In the genomic region with DNA sequence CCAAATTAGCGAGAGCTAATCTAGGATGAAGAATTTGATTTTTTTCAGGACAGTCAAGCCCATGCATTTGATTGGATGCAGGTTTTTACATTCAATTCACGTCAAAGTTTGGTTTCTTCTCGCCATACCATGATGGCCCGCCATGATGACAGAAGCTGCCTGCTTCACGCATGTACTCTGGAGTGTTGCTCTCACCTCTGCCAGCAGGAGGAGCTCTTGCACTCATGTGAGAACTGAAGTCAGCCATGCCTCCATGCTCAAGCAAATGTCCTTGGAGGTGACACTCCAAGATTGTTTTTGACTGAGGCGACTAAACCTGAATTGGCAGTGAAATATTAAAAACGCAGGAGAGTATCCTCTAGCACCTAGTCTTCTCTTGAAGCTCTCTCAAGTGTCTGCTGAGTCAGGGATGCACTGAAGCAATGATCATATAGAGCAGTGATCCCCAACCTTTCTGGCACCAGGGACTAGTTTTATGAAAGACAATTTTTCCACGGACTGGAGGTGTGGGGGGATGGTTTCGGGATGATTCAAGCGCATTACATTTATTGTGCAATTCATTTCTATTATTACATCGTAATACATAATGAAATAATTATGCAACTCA, we compare ENCODE assay signal across 8 cellular contexts.
DNase-seq lines count a peak whose midpoint lies in the region; ATAC-seq, FAIRE-seq and TF ChIP-seq lines count a peak whose summit lies in the region.

No MANE protein-coding gene starts in this region.

- intact Hi-C loops in upper lobe of right lung (cut with DNase I): no loop called here

- peaks cover 6% of the 10 kb centered on the region for H3K36me3 Mint-ChIP-seq in endodermal cell (ENCODE audit: low read depth)
- H3K36me3 Mint-ChIP-seq in naive B cell: no peaks in the 10 kb centered on the region

- H3K4me1 Mint-ChIP-seq in endodermal cell (no peaks in the 10 kb centered on the region), naive B cell (no peaks in the 10 kb centered on the region)

- no peak overlapping the region for H3K4me3 Mint-ChIP-seq in endodermal cell
- no peak overlapping the region for H3K4me3 Mint-ChIP-seq in naive B cell

- H3K9me3 ChIP-seq in endodermal cell (ENCODE audit: control insufficient read depth, low read length): peaks cover 11% of the 10 kb centered on the region
- no peaks in the 10 kb centered on the region for H3K9me3 ChIP-seq in upper lobe of right lung

- H3K27me3 Mint-ChIP-seq in endodermal cell (ENCODE audit: insufficient read depth): no peaks in the 10 kb centered on the region
- peaks cover 5 to 14% (median 10%) of the 10 kb centered on the region in 3 donors for H3K27me3 Mint-ChIP-seq in naive B cell

- H3K4me1 ChIP-seq in endodermal cell (ENCODE audit: control insufficient read depth, insufficient read depth, low read length) (no peaks in the 10 kb centered on the region), upper lobe of right lung (no peaks in the 10 kb centered on the region)

- no peaks in the 10 kb centered on the region for H3K27me3 ChIP-seq in endodermal cell (ENCODE audit: control insufficient read depth, insufficient read depth, low read length, poor library complexity, severe bottlenecking)
- H3K27me3 ChIP-seq in upper lobe of right lung: no peaks in the 10 kb centered on the region

- H3K27ac Mint-ChIP-seq in endodermal cell: no peak overlapping the region
- H3K27ac Mint-ChIP-seq in naive B cell: no peak overlapping the region

- H3K36me3 ChIP-seq in endodermal cell (ENCODE audit: control insufficient read depth, insufficient read depth, low read length): no peaks in the 10 kb centered on the region
- no peaks in the 10 kb centered on the region for H3K36me3 ChIP-seq in upper lobe of right lung

- no peak overlapping the region for H3K4me3 ChIP-seq in endodermal cell (ENCODE audit: low read length)
- no peak overlapping the region for H3K4me3 ChIP-seq in upper lobe of right lung

- H3K9me3 Mint-ChIP-seq in endodermal cell: peaks cover 12% of the 10 kb centered on the region
- H3K9me3 Mint-ChIP-seq in naive B cell: no peaks in the 10 kb centered on the region

- WGBS in endodermal cell (ENCODE audit: insufficient coverage in 1 of 2, insufficient read length in 1 of 2), 2 experiments: 88 to 94% methylated on average over 8 to 10 of the region's 11 CpGs

- no peak for TF ChIP-seq POLR2A in GM12892 (IDR thresholded peaks at IDR 0.05; ENCODE audit: low read depth, low read length)

- DNase-seq in A172 (ENCODE audit: low spot score): peak; percentile 54
- peak; percentile 38 for DNase-seq in GM12892 (ENCODE audit: insufficient read length)
- DNase-seq in NAMALWA (ENCODE audit: low spot score): peak; percentile 81
- peak; percentile 11 for DNase-seq in activated CD4-positive, alpha-beta T cell treated with anti-CD3 and anti-CD28 coated beads for 1 hour
- DNase-seq in endodermal cell: peak; percentile 93
- peak; percentile 34 for DNase-seq in naive B cell
- peak; percentile 76 for DNase-seq in upper lobe of right lung

- H3K9ac ChIP-seq in endodermal cell (ENCODE audit: extremely low read depth, low read length, poor library complexity, severe bottlenecking): no peak overlapping the region

- FAIRE-seq in GM12892 (lab: Jason Lieb, UNC): peak; percentile 98

- TF ChIP-seq CTCF in endodermal cell (conservative IDR thresholded peaks at IDR 0.05) (peak; percentile 76), upper lobe of right lung (IDR thresholded peaks at IDR 0.05) (peak; percentile 71)

- no peak overlapping the region for H3K27ac ChIP-seq in endodermal cell (ENCODE audit: low read depth, low read length)
- H3K27ac ChIP-seq in upper lobe of right lung: no peak overlapping the region

- ATAC-seq in HG02678 (IDR thresholded peaks at IDR 0.05; ENCODE audit: unreplicated experiment) (peak; percentile 100), naive B cell (ENCODE audit: low read depth in 2 of 2) (peak in 1 of 2 donors; percentile 51), upper lobe of right lung (peak; percentile 91)

Comparison
In these comparisons a context has a peak if more than half of its experiments do, and no peak if none do; other contexts are left out.
1. DNase-seq: peak in every context shown above with its lines; median percentile 93 in endodermal cell; 81 in NAMALWA; 76 in upper lobe of right lung; 54 in A172; 38 in GM12892; 34 in naive B cell; 11 in activated CD4-positive, alpha-beta T cell treated with anti-CD3 and anti-CD28 coated beads for 1 hour.